Comparison of ENCODE assay signal across 8 cellular contexts in the genomic region with DNA sequence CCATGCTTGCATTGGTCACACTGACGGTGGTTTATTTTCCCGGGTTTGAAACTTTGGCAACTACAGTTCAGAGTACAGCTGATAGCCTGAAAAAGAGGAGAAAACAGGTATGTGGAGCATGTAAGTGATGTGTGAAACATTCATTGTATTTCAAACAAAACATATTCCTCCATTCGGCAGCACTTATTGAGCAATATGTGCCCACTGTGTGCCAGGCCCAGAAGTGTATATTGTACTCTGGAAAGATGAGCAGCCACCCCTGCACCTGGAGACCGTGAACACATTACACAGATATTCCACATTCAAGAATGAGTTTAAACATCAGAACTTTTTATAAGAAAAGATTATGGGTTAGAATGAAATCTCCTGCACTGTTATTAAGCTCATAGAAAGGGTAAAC. TPM values are rescaled to one million over a fixed set of nuclear protein-coding genes. Genes with fewer than 3 reads are reported as not detected.
"Had no signal": no experiment of that assay in that cellular context is flagged by ENCODE, and none has a peak within 500 bp of the region (broad histone marks: within the 10 kb centered on the region; RNA-seq: fewer than 3 reads in every experiment).

No MANE protein-coding gene starts in this region.

- DNase-seq: IMR-90, KBM-7, KG1 had no signal

- H3K27ac ChIP-seq: HL-60 had no signal

- H3K4me3 ChIP-seq: K562 had no signal

- FAIRE-seq: HTR-8/SVneo, K562 had no signal

- ATAC-seq: K562 had no signal

RNA-seq across cellular contexts. Expression of a gene that starts 16.3 kb away (rescaled TPM):
- total RNA-seq: HT-29, K562 had no signal
- polyA plus RNA-seq: IgD-negative memory B cell, K562 had no signal
